In the genomic region with DNA sequence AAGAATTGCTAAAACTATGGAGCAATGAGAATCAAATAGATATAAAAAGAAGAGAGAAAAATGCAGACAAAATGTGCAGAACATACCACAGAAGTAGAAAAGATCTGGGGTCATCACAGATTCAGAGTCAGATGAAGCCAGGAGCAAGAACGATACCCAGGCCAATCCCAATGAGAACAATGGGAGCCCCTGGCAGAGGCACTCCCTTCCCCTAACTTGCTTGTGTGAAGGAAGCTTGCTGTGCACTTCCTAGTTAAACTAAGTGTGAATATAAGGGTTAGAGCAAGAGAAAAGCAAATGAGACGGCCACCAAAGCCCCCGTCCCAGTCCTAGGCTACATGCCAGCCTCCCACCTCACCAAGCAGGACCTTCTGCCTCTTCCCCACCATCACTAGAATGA, we compare ENCODE assay signal across 29 cellular contexts. TPM values are rescaled to one million over a fixed set of nuclear protein-coding genes. Genes with fewer than 3 reads are reported as not detected.
DNase-seq lines count a peak whose midpoint lies in the region; ATAC-seq and TF ChIP-seq lines count a peak whose summit lies in the region.
"Had no signal": no experiment of that assay in that cellular context is flagged by ENCODE, and none has a peak within 500 bp of the region (broad histone marks: within the 10 kb centered on the region; RNA-seq: fewer than 3 reads in every experiment).

No MANE protein-coding gene starts in this region.

- H3K4me3 ChIP-seq in heart right ventricle, result no peak overlapping the region
- no peak overlapping the region for H3K4me3 ChIP-seq in colonic mucosa
- H3K4me3 ChIP-seq in lower lobe of right lung, result no peak overlapping the region
- H3K4me3 ChIP-seq: body of pancreas, left lung, MG63, SK-N-MC, upper lobe of right lung had no signal

- peaks cover 0 to 50% (median 33%) of the 10 kb centered on the region in 9 donors for H3K4me1 ChIP-seq in heart right ventricle
- peaks cover 5% of the 10 kb centered on the region for H3K4me1 ChIP-seq in colonic mucosa
- H3K4me1 ChIP-seq in lower lobe of right lung, result peaks cover 15% of the 10 kb centered on the region

- H3K9me3 ChIP-seq in heart right ventricle (no peaks in the 10 kb centered on the region), colonic mucosa (no peaks in the 10 kb centered on the region), lower lobe of right lung (no peaks in the 10 kb centered on the region)
- H3K9me3 ChIP-seq: body of pancreas, left lung, MG63, upper lobe of right lung had no signal

- H3K9ac ChIP-seq in colonic mucosa (ENCODE audit: low read depth in 2 of 2, low read length in 2 of 2), result no peak overlapping the region

- ATAC-seq in heart right ventricle (peak in 5 of 8 donors; percentile 42 to 61 (median 46)), Right ventricle myocardium superior (ENCODE audit: poor library complexity) (no peak), lower lobe of right lung (no peak), GM19395 (IDR thresholded peaks at IDR 0.05; ENCODE audit: unreplicated experiment) (no peak)
- ATAC-seq: activated CD4-positive, CD25-positive, alpha-beta regulatory T cell treated with anti-CD3 and anti-CD28 coated beads, Interleukin-2, amount 50 U/mL, for 24 hours; naive thymus-derived CD4-positive, alpha-beta T cell had no signal

- WGBS in heart right ventricle, 2 donors, result 74 to 76% methylated on average over 3 of the region's 3 CpGs

- intact Hi-C loops in heart right ventricle (cut with DNase I), result no loop called here
- intact Hi-C loops in Right ventricle myocardium superior (cut with DNase I), result no loop called here
- intact Hi-C loops in colonic mucosa (cut with DNase I), result loop anchor here (10.0 kb wide), 1 partner anchor 265 kb away; no protein-coding TSS in a partner anchor
- intact Hi-C loops in lower lobe of right lung (cut with DNase I), result no loop called here

- H3K36me3 ChIP-seq in heart right ventricle (peaks cover 0 to 80% (median 5%) of the 10 kb centered on the region in 9 donors), colonic mucosa (peaks cover 3% of the 10 kb centered on the region), lower lobe of right lung (peaks cover 54% of the 10 kb centered on the region)

- no peak for DNase-seq in heart right ventricle
- DNase-seq in Right ventricle myocardium superior, result no peak
- no peak for DNase-seq in colonic mucosa
- DNase-seq in lower lobe of right lung, result no peak
- DNase-seq in activated effector memory CD4-positive, alpha-beta T cell treated with Interleukin-2 at 50 U/mL for 16 hours, result no peak
- DNase-seq in Kasumi-1 (lab: John Stamatoyannopoulos, UW), result no peak
- no peak for DNase-seq in NCI-H1930 (lab: John Stamatoyannopoulos, UW)
- DNase-seq: activated CD4-positive, alpha-beta T cell treated with anti-CD3 and anti-CD28 coated beads, Interleukin-2, amount 50 U/mL, for 4 hours; activated naive CD4-positive, alpha-beta T cell treated with anti-CD3 and anti-CD28 coated beads, Interleukin-2, amount 10 ng/mL, durations not matched to agents 7 days and 5 days; AML-193; CD8-positive, alpha-beta memory T cell; cerebellar nuclear complex; GOT3; HFFc6; islet precursor cell; left lung; MG63; midbrain; naive thymus-derived CD4-positive, alpha-beta T cell; NCI-H2029; NCI-H524; OCI-M1; stimulated activated CD4-positive, alpha-beta T cell treated with anti-CD3 and anti-CD28 coated beads, Interleukin-15, amount 100 ng/mL, for 24 hours; stimulated activated CD4-positive, alpha-beta T cell treated with anti-CD3 and anti-CD28 coated beads, Interleukin-4, amount 100 ng/mL, for 4 hours; upper lobe of right lung had no signal

- H3K27ac ChIP-seq in heart right ventricle (peak overlapping the region in 9 of 10 donors; percentile 30 to 69 (median 45)), colonic mucosa (peak overlapping the region; percentile 84), lower lobe of right lung (peak overlapping the region; percentile 15)
- H3K27ac ChIP-seq: SK-N-MC, upper lobe of right lung had no signal

- H3K27me3 ChIP-seq in heart right ventricle (no peaks in the 10 kb centered on the region), colonic mucosa (no peaks in the 10 kb centered on the region), lower lobe of right lung (ENCODE audit: low read depth) (no peaks in the 10 kb centered on the region)
- H3K27me3 ChIP-seq: body of pancreas, left lung, MG63, upper lobe of right lung had no signal

- TF ChIP-seq CTCF in heart right ventricle (IDR thresholded peaks at IDR 0.05) (no peak), colonic mucosa (IDR thresholded peaks at IDR 0.05) (no peak), lower lobe of right lung (IDR thresholded peaks at IDR 0.05) (no peak)

RNA-seq across cellular contexts. Expression of a gene that starts 12.7 kb away (rescaled TPM):
- 10 to 100 TPM in 9 of 10 donors, 1 to 10 TPM in 1; 9.9 to 48.3 (median 13.1) TPM for total RNA-seq in heart right ventricle
- polyA plus RNA-seq in heart right ventricle, result 10 to 100 TPM in 1 of 2 donors, 1 to 10 TPM in 1; 6.7 to 27.1 TPM
- 10.5 TPM for total RNA-seq in Right ventricle myocardium superior
- 10 to 100 TPM; 33.9 to 39.2 TPM for total RNA-seq in colonic mucosa
- total RNA-seq in lower lobe of right lung, result 122 TPM

Comparison
In these comparisons a context has a peak if more than half of its experiments do, and no peak if none do; other contexts are left out.
1. ATAC-seq: peak in heart right ventricle (5 of 8); none in Right ventricle myocardium superior (single experiment), lower lobe of right lung (0 of 2) and GM19395 (single experiment).
2. H3K27ac ChIP-seq: peak in every context shown above with its lines; median percentile 84 in colonic mucosa; 45 in heart right ventricle; 15 in lower lobe of right lung.